Comparison of ENCODE assay signal across 1 cellular context in genomic region chr3:39410893-39411292, GRCh38.
TF ChIP-seq lines count a peak whose summit lies in the region.

No MANE protein-coding gene starts in this region.

TF ChIP-seq in GM23338, 12 proteins besides CTCF, POLR2A, EP300 and RAD21:
- TF ChIP-seq ZNF331 (CRISPR knock-in tag; IDR thresholded peaks at IDR 0.05; ENCODE audit: low read depth): no peak
- TF ChIP-seq JUNB (IDR thresholded peaks at IDR 0.05; ENCODE audit: unreplicated experiment): no peak
- no peak for TF ChIP-seq EZH2 (IDR thresholded peaks at IDR 0.05; ENCODE audit: low read depth, unreplicated experiment)
- TF ChIP-seq POLR2AphosphoS5 (IDR thresholded peaks at IDR 0.05; ENCODE audit: low read depth): no peak
- no peak for TF ChIP-seq EZH2phosphoT487 (IDR thresholded peaks at IDR 0.05; ENCODE audit: unreplicated experiment)
- no peak for TF ChIP-seq ZNF462 (CRISPR knock-in tag; IDR thresholded peaks at IDR 0.05)
- no peak for TF ChIP-seq REST (IDR thresholded peaks at IDR 0.05; ENCODE audit: unreplicated experiment)
- no peak for TF ChIP-seq ETS1 (IDR thresholded peaks at IDR 0.05)
- no peak for TF ChIP-seq NANOG (IDR thresholded peaks at IDR 0.05; ENCODE audit: borderline replicate concordance)
- TF ChIP-seq CREB1 (CRISPR knock-in tag; IDR thresholded peaks at IDR 0.05; ENCODE audit: low read depth): no peak
- no peak for TF ChIP-seq ZNF114 (CRISPR knock-in tag; IDR thresholded peaks at IDR 0.05)
- TF ChIP-seq STAT1 (IDR thresholded peaks at IDR 0.05; ENCODE audit: unreplicated experiment): no peak
